Comparison of ENCODE assay signal across 12 cellular contexts in the genomic region with DNA sequence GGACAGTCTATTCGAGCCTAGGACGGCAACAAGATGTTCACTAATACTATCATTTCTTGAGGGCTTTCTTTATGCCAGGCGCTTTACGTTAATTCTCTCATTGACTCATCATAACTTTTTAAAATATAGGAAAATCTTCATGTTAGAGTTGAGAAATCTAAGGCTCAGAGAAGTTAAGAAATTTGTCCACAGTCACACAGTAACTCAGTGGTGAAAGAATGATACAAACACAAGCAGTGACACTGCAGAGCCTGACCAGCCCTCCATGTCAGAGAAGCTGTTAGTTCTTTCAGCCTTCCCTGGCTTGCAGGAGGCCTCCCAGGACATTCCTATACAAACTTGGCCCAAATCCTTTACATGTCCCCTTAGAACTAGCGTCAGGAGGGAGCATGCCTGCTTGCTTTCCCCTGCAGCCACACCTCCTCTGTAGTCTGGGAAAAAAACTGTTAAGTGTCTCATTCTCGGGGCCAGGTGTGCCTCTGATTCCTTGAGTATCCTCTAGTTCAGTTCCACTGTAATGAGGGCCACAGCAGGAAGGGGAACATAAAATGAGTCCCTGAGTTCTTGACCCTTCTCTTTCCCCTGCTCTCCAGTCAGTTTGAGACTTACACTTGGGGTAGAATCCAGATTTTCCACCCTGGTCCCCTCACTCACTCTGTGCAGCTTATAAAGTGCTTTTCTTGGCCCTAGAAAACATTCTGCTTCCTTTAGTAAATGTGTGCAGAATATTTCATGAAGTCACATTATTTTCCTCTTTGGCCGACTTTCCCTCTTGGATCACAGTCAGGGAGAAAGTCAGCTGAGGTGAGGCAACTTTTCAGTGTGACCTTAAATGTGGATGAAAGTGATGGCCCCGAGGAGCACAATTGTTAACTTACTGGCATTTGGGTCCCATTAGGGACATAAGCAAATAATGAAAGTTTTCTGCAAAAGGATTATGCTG.
A peak's percentile ranks its signal among the peaks of the same experiment; 100 is the strongest.
DNase-seq lines count a peak whose midpoint lies in the region; ATAC-seq, FAIRE-seq and TF ChIP-seq lines count a peak whose summit lies in the region.
"Had no signal": no experiment of that assay in that cellular context is flagged by ENCODE, and none has a peak within 500 bp of the region (broad histone marks: within the 10 kb centered on the region; RNA-seq: fewer than 3 reads in every experiment).

No MANE protein-coding gene starts in this region.

- in situ Hi-C loops in gastrocnemius medialis (cut with MboI; ENCODE audit: low sequenced_read_pairs in 4 of 4), result no loop called here

- WGBS in body of pancreas, 2 donors, result 50 to 52% methylated on average over 8 of the region's 8 CpGs

- no peak overlapping the region for H2AFZ ChIP-seq in keratinocyte (ENCODE audit: control insufficient read depth, low read length)

- no peaks in the 10 kb centered on the region for H4K20me1 ChIP-seq in keratinocyte (ENCODE audit: control insufficient read depth, extremely low read depth, insufficient read depth, low read length)

- no peak for TF ChIP-seq POLR2A in body of pancreas (IDR thresholded peaks at IDR 0.05)
- TF ChIP-seq POLR2A in gastrocnemius medialis (IDR thresholded peaks at IDR 0.05), result no peak

- H3K9me1 ChIP-seq in keratinocyte (ENCODE audit: control insufficient read depth, extremely low read depth, insufficient read depth, low read length), result no peaks in the 10 kb centered on the region

- CTCF ChIA-PET in CD8-positive, alpha-beta memory T cell (lab: Charles Lee), result no interaction called here

- no peak overlapping the region for H3K4me2 ChIP-seq in keratinocyte (ENCODE audit: control insufficient read depth, extremely low read depth, insufficient read depth, low read depth, low read length)

- no peak overlapping the region for H3K9ac ChIP-seq in keratinocyte (ENCODE audit: control insufficient read depth, extremely low read depth, insufficient read depth, low read length)

- no peaks in the 10 kb centered on the region for H3K79me2 ChIP-seq in keratinocyte (ENCODE audit: control insufficient read depth, insufficient read depth, low read length)

- H3K27ac Mint-ChIP-seq in CD8-positive, alpha-beta memory T cell, result peak overlapping the region in 7 of 8 donors; percentile 57 to 82 (median 68)

- DNase-seq in CD8-positive, alpha-beta memory T cell, result no peak
- DNase-seq in body of pancreas, result peak in 2 of 4 donors; percentile 47 to 52
- DNase-seq in keratinocyte (ENCODE audit: low read depth, low spot score), result no peak
- no peak for DNase-seq in gastrocnemius medialis
- no peak for DNase-seq in putamen (ENCODE audit: low spot score)
- no peak for DNase-seq in effector CD8-positive, alpha-beta T cell (lab: John Stamatoyannopoulos, UW)
- no peak for DNase-seq in NCI-H1436 (lab: John Stamatoyannopoulos, UW)
- DNase-seq: activated effector memory CD4-positive, alpha-beta T cell treated with Interleukin-2 at 50 U/mL for 16 hours; NCI-H1092 treated with DMSO at 0.1 percent for 48 hours; T-helper 9 cell had no signal

- no peak overlapping the region for H3K4me3 Mint-ChIP-seq in CD8-positive, alpha-beta memory T cell

- H3K36me3 Mint-ChIP-seq in CD8-positive, alpha-beta memory T cell, result peaks cover 12 to 99% (median 39%) of the 10 kb centered on the region in 3 donors

- peak; percentile 43 for FAIRE-seq in keratinocyte (lab: Jason Lieb, UNC)
- FAIRE-seq: D721Med had no signal

- no peak overlapping the region for H3K4me3 ChIP-seq in CD8-positive, alpha-beta memory T cell (ENCODE audit: low read length)
- no peak overlapping the region for H3K4me3 ChIP-seq in body of pancreas
- H3K4me3 ChIP-seq in keratinocyte (ENCODE audit: control insufficient read depth in 2 of 3, extremely low read depth in 1 of 3, insufficient read depth in 2 of 3, low read depth in 1 of 3, low read length in 3 of 3), result no peak overlapping the region
- H3K4me3 ChIP-seq in gastrocnemius medialis, result no peak overlapping the region

- H3K36me3 ChIP-seq in CD8-positive, alpha-beta memory T cell (ENCODE audit: insufficient read depth, low read length), result peaks cover 76% of the 10 kb centered on the region
- H3K36me3 ChIP-seq in body of pancreas (replicated peaks in 1 of 2; ENCODE audit: insufficient read depth in 1 of 2, low read depth in 2 of 2), result no peaks in the 10 kb centered on the region
- H3K36me3 ChIP-seq in keratinocyte (ENCODE audit: control insufficient read depth in 2 of 2, extremely low read depth in 1 of 2, insufficient read depth in 2 of 2, low read length in 2 of 2), result peaks cover 0 to 4% of the 10 kb centered on the region in 2 experiments
- no peaks in the 10 kb centered on the region for H3K36me3 ChIP-seq in gastrocnemius medialis

- H3K9me3 ChIP-seq in CD8-positive, alpha-beta memory T cell (ENCODE audit: low read length), result no peaks in the 10 kb centered on the region
- H3K9me3 ChIP-seq in body of pancreas, result no peaks in the 10 kb centered on the region
- no peaks in the 10 kb centered on the region for H3K9me3 ChIP-seq in keratinocyte (ENCODE audit: control insufficient read depth, low read depth, low read length)
- no peaks in the 10 kb centered on the region for H3K9me3 ChIP-seq in gastrocnemius medialis

- peaks cover 0 to 5% of the 10 kb centered on the region in 2 donors for H3K27me3 Mint-ChIP-seq in CD8-positive, alpha-beta memory T cell

- no peaks in the 10 kb centered on the region for H3K9me3 Mint-ChIP-seq in CD8-positive, alpha-beta memory T cell

- peaks cover 22 to 34% (median 31%) of the 10 kb centered on the region in 3 donors for H3K4me1 Mint-ChIP-seq in CD8-positive, alpha-beta memory T cell

- H3K27me3 ChIP-seq in CD8-positive, alpha-beta memory T cell (ENCODE audit: insufficient read depth, low read length, poor library complexity, severe bottlenecking), result no peaks in the 10 kb centered on the region
- H3K27me3 ChIP-seq in body of pancreas (no peaks in the 10 kb centered on the region), keratinocyte (ENCODE audit: control insufficient read depth, extremely low read depth, insufficient read depth, low read length) (no peaks in the 10 kb centered on the region), gastrocnemius medialis (no peaks in the 10 kb centered on the region)

- no peak overlapping the region for H3K27ac ChIP-seq in CD8-positive, alpha-beta memory T cell (ENCODE audit: low read depth, low read length)
- H3K27ac ChIP-seq in body of pancreas (peak overlapping the region; percentile 6 to 81 (median 74)), keratinocyte (ENCODE audit: control insufficient read depth, insufficient read depth, low read length) (no peak overlapping the region), gastrocnemius medialis (peak overlapping the region; percentile 24 to 78 (median 48))

- dilution Hi-C loops in keratinocyte (cut with MboI; ENCODE audit: extremely low pct_ligation_motif_present, low sequenced_read_pairs), result no loop called here

- TF ChIP-seq CTCF in body of pancreas (IDR thresholded peaks at IDR 0.05) (no peak), keratinocyte (optimal IDR thresholded peaks at IDR 0.05 in 1 of 3, IDR thresholded peaks at IDR 0.05 in 1 of 3, conservative IDR thresholded peaks at IDR 0.05 in 1 of 3; ENCODE audit: extremely low read depth in 1 of 3, insufficient read depth in 2 of 3, low read length in 3 of 3) (no peak), gastrocnemius medialis (IDR thresholded peaks at IDR 0.05 in 4 of 5, conservative IDR thresholded peaks at IDR 0.05 in 1 of 5) (no peak)

- POLR2A ChIA-PET in CD8-positive, alpha-beta memory T cell (lab: Charles Lee), result no interaction called here

- intact Hi-C loops in body of pancreas (cut with DNase I) (no loop called here), gastrocnemius medialis (cut with DNase I; ENCODE audit: low total_unique reads) (no loop called here)

- H3K4me1 ChIP-seq in CD8-positive, alpha-beta memory T cell (ENCODE audit: insufficient read depth, low read length), result no peaks in the 10 kb centered on the region
- H3K4me1 ChIP-seq in body of pancreas, result peaks cover 41% of the 10 kb centered on the region
- H3K4me1 ChIP-seq in keratinocyte (ENCODE audit: control insufficient read depth, extremely low read depth, insufficient read depth, low read length), result peaks cover 13% of the 10 kb centered on the region
- peaks cover 27 to 62% of the 10 kb centered on the region in 2 donors for H3K4me1 ChIP-seq in gastrocnemius medialis

- ATAC-seq in body of pancreas, result peak; percentile 71
- ATAC-seq in gastrocnemius medialis, result peak in 1 of 2 donors; percentile 18
- no peak for ATAC-seq in GM21723 (IDR thresholded peaks at IDR 0.05; ENCODE audit: unreplicated experiment)

Comparison
In these comparisons a context has a peak if more than half of its experiments do, and no peak if none do; other contexts are left out.
1. H3K27ac ChIP-seq: peak in body of pancreas (4 of 4) and gastrocnemius medialis (4 of 4); none in CD8-positive, alpha-beta memory T cell (single experiment) and keratinocyte (single experiment).